8 cellular contexts compared by ENCODE assay signal in genomic region chr6:109095821-109096084, GRCh38. TPM values are rescaled to one million over a fixed set of nuclear protein-coding genes. Genes with fewer than 3 reads are reported as not detected.
DNase-seq lines count a peak whose midpoint lies in the region; ATAC-seq, FAIRE-seq and TF ChIP-seq lines count a peak whose summit lies in the region.

No MANE protein-coding gene starts in this region.

- H3K4me1 ChIP-seq in A549 (peaks cover 22% of the 10 kb centered on the region), mucosa of stomach (ENCODE audit: control insufficient read depth, insufficient read depth, low read length) (no peaks in the 10 kb centered on the region)

- no peaks in the 10 kb centered on the region for H3K36me3 ChIP-seq in mucosa of stomach (ENCODE audit: control insufficient read depth, insufficient read depth, low read length)

- CTCF ChIA-PET in A549 (lab: Yijun Ruan, JAX), result interaction anchor here (0.9 kb wide), 1 partner anchor 288 kb away, joined by 4 read pairs; no protein-coding TSS in a partner anchor

- H3K4me3 ChIP-seq in A549 (peak overlapping the region; percentile 71), cardiac fibroblast (replicated peaks in 1 of 2; ENCODE audit: low read depth in 2 of 2, low read length in 2 of 2) (peak overlapping the region; percentile 87 to 88), mucosa of stomach (ENCODE audit: low read length) (peak overlapping the region; percentile 31)

- TF ChIP-seq EP300 in A549 (IDR thresholded peaks at IDR 0.05), result no peak

- peak overlapping the region; percentile 74 for H3K9ac ChIP-seq in mucosa of stomach (ENCODE audit: low read length)

- H3K9me3 ChIP-seq in A549 (no peaks in the 10 kb centered on the region), mucosa of stomach (ENCODE audit: control insufficient read depth, low read length) (no peaks in the 10 kb centered on the region)

- peak overlapping the region; percentile 88 to 89 for H3K27ac ChIP-seq in A549

- DNase-seq in A549 (ENCODE audit: low read depth in 1 of 2, low spot score in 1 of 2), result no peak
- DNase-seq in cardiac fibroblast (ENCODE audit: low read depth in 2 of 2), result no peak
- DNase-seq in dermis blood vessel endothelial cell, result no peak
- no peak for DNase-seq in GM10266 (ENCODE audit: extremely low spot score)
- no peak for DNase-seq in cerebellar cortex (ENCODE audit: low spot score)

- peaks cover 0 to 2% (median 0%) of the 10 kb centered on the region in 3 donors for H3K9me3 Mint-ChIP-seq in IgD-negative memory B cell

- POLR2A ChIA-PET in A549 (lab: Yijun Ruan, JAX), result interaction anchor here (0.9 to 2.3 kb wide), 2 partner anchors 16 to 287 kb away, joined by 3 to 17 read pairs; partner anchors contain the start of gene CD164

- peak overlapping the region; percentile 93 to 96 (median 94) for H3K4me3 Mint-ChIP-seq in IgD-negative memory B cell

- H3K4me2 ChIP-seq in A549, result peak overlapping the region; percentile 71

- TF ChIP-seq CTCF in A549 (IDR thresholded peaks at IDR 0.05) (no peak), cardiac fibroblast (IDR thresholded peaks at IDR 0.05; ENCODE audit: low read depth, low read length) (no peak), GM10266 (IDR thresholded peaks at IDR 0.05; ENCODE audit: control insufficient read depth, insufficient read depth, low read depth, missing control alignments) (no peak)

- ATAC-seq in A549 (no peak), GM19452 (IDR thresholded peaks at IDR 0.05; ENCODE audit: unreplicated experiment) (no peak)

- 0% methylated on average over 5 of the region's 8 CpGs for WGBS in A549 (ENCODE audit: missing lambda C conversion rate)

- no peak for TF ChIP-seq POLR2A in A549 (IDR thresholded peaks at IDR 0.05; ENCODE audit: low read length)

- peaks cover 32 to 40% (median 33%) of the 10 kb centered on the region in 3 donors for H3K4me1 Mint-ChIP-seq in IgD-negative memory B cell

- H3K27me3 ChIP-seq in mucosa of stomach (ENCODE audit: control insufficient read depth, insufficient read depth, low read length), result no peaks in the 10 kb centered on the region

- H3K27me3 Mint-ChIP-seq in IgD-negative memory B cell, result peaks cover 2% of the 10 kb centered on the region

- TF ChIP-seq RAD21 in A549 (conservative IDR thresholded peaks at IDR 0.05 in 1 of 2, IDR thresholded peaks at IDR 0.05 in 1 of 2), result no peak

- H3K36me3 Mint-ChIP-seq in IgD-negative memory B cell, result no peaks in the 10 kb centered on the region

- H3K27ac Mint-ChIP-seq in IgD-negative memory B cell, result peak overlapping the region; percentile 95 to 100 (median 99)

- FAIRE-seq in A549 (lab: Jason Lieb, UNC), result no peak

TF ChIP-seq in A549, 52 proteins besides CTCF, POLR2A, EP300 and RAD21:
- TF ChIP-seq MAX (IDR thresholded peaks at IDR 0.05) (no peak), RNF2 (IDR thresholded peaks at IDR 0.05; ENCODE audit: borderline replicate concordance, low read depth) (no peak), ATOH8 (CRISPR knock-in tag; IDR thresholded peaks at IDR 0.05; ENCODE audit: low read depth) (no peak), RARB (CRISPR knock-in tag; IDR thresholded peaks at IDR 0.05) (no peak), CHD2 (IDR thresholded peaks at IDR 0.05; ENCODE audit: low read length, partially characterized antibody) (no peak), GATA3 (IDR thresholded peaks at IDR 0.05; ENCODE audit: borderline replicate concordance) (no peak), ZNF302 (CRISPR knock-in tag; IDR thresholded peaks at IDR 0.05) (no peak), CEBPB (IDR thresholded peaks at IDR 0.05) (no peak), KDM1A (IDR thresholded peaks at IDR 0.05; ENCODE audit: low read depth) (no peak), MAZ (IDR thresholded peaks at IDR 0.05; ENCODE audit: borderline replicate concordance, low read depth, low read length) (no peak), NR3C1 (IDR thresholded peaks at IDR 0.05) (no peak), PHF8 (IDR thresholded peaks at IDR 0.05; ENCODE audit: borderline replicate concordance, low read depth) (no peak), JUN (IDR thresholded peaks at IDR 0.05) (no peak), KDM5A (IDR thresholded peaks at IDR 0.05) (no peak), HOXA7 (CRISPR knock-in tag; IDR thresholded peaks at IDR 0.05) (no peak), ZSCAN20 (CRISPR knock-in tag; IDR thresholded peaks at IDR 0.05) (no peak), HDAC2 (IDR thresholded peaks at IDR 0.05) (no peak), SMC3 (IDR thresholded peaks at IDR 0.05) (no peak), FOSB (CRISPR knock-in tag; IDR thresholded peaks at IDR 0.05) (no peak), HOXB5 (CRISPR knock-in tag; IDR thresholded peaks at IDR 0.05) (no peak)

RNA-seq across cellular contexts. Expression of gene CEP57L1, which starts 0.4 kb away (rescaled TPM):
- polyA plus RNA-seq in A549 (2011; rRNA removed), result 16.4 and 20.5 TPM in 2 replicates
- 5.0 and 6.2 TPM in 2 replicates for polyA plus RNA-seq in A549 (2012; cell fraction: cytosol; rRNA removed)
- 2.8 and 4.4 TPM in 2 replicates for polyA plus RNA-seq in A549 (2012; cell fraction: nucleus; rRNA removed)
- polyA plus RNA-seq in A549 (2017; fragmentation: RNase III; extraction: RNeasy Plus Mini Kit Qiagen cat#74134 plus additional on column Dnase treatment), result 8.0 to 8.9 TPM (median 8.9 TPM) in 3 replicates
- 8.9 and 9.8 TPM in 2 replicates for polyA minus RNA-seq in A549 (2011; rRNA and poly(A)+ RNA removed)
- 4.9 TPM for polyA plus RNA-seq in IgD-negative memory B cell
- total RNA-seq in dermis blood vessel endothelial cell, result 17.9 and 24.9 TPM in 2 replicates

RNA-seq across cellular contexts. Expression of gene SESN1, which starts 1.1 kb away (rescaled TPM):
- polyA plus RNA-seq in A549 (2011; rRNA removed) (12.2 and 13.9 TPM in 2 replicates), A549 (2017; fragmentation: RNase III; extraction: RNeasy Plus Mini Kit Qiagen cat#74134 plus additional on column Dnase treatment) (7.8 to 8.7 TPM (median 7.9 TPM) in 3 replicates), IgD-negative memory B cell (11.1 TPM)
- 1.8 and 2.5 TPM in 2 replicates for polyA plus RNA-seq in A549 (2012; cell fraction: cytosol; rRNA removed)
- polyA plus RNA-seq in A549 (2012; cell fraction: nucleus; rRNA removed), result 1.8 and 3.6 TPM in 2 replicates
- 8.9 and 11.6 TPM in 2 replicates for polyA minus RNA-seq in A549 (2011; rRNA and poly(A)+ RNA removed)
- 31.5 and 44.1 TPM in 2 replicates for total RNA-seq in dermis blood vessel endothelial cell

Comparison
In these comparisons a context has a peak if more than half of its experiments do, and no peak if none do; other contexts are left out.
1. H3K4me3 ChIP-seq: peak in every context shown above with its lines; median percentile 88 in cardiac fibroblast; 71 in A549; 31 in mucosa of stomach.